In the genomic region with DNA sequence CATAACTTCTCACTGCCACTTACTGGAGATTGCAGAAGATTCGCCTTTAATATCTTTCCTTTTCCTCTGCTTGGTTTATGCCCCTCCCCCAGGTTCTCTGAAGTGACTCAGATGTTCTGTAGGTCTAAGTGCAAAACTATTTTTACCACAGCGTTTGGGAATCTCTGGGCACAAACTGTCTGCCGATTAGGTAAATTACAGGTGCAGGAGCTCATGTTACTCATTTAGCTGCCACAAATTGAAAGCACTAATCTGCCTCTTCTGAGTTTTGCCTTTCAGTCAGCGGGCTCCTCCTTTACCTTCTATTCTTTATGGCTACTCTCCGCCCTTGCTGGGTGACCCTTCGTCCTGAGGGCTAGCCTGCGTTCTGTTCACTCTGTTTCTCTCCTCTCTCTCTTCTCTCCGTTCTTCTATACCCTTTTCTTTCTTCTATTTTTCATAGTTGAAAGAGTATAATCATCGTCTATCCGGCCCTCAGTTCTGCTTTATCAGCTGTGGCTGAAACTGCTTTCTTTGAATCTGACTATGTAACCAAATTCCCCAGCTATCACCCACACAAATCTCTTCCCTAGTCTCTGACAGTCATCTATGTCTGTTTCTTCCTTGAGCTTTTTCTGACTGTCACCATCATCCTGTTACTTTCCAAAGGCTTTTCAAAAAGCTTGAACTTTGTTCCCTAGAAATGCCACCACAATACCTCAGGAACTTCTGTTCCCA, we compare ENCODE assay signal across 7 cellular contexts. TPM values are rescaled to one million over a fixed set of nuclear protein-coding genes. Genes with fewer than 3 reads are reported as not detected.
DNase-seq lines count a peak whose midpoint lies in the region; ATAC-seq and TF ChIP-seq lines count a peak whose summit lies in the region.

No MANE protein-coding gene starts in this region.

- DNase-seq in RPMI7951 (ENCODE audit: low read depth) (peak; percentile 42), mucosa of gallbladder (ENCODE audit: low spot score) (no peak)
- DNase-seq in effector memory CD8-positive, alpha-beta T cell, result no peak

- H3K27ac Mint-ChIP-seq in effector memory CD8-positive, alpha-beta T cell, result no peak overlapping the region

- no peaks in the 10 kb centered on the region for H3K9me3 ChIP-seq in liver (ENCODE audit: control insufficient read depth in 4 of 4, low read length in 3 of 4)

- peak overlapping the region; percentile 89 to 99 for H3K27ac ChIP-seq in liver (ENCODE audit: low read depth in 1 of 2, low read length in 2 of 2)

- no peaks in the 10 kb centered on the region for H3K4me1 Mint-ChIP-seq in effector memory CD8-positive, alpha-beta T cell (ENCODE audit: low read depth in 2 of 2)

- H3K36me3 ChIP-seq in liver (ENCODE audit: control insufficient read depth in 4 of 4, insufficient read depth in 3 of 4, low read depth in 1 of 4, low read length in 3 of 4), result no peaks in the 10 kb centered on the region

- peaks cover 3 to 15% (median 7%) of the 10 kb centered on the region in 4 donors for H3K4me1 ChIP-seq in liver (ENCODE audit: control insufficient read depth in 4 of 4, insufficient read depth in 4 of 4, low read length in 3 of 4)

- ATAC-seq in GM19395 (IDR thresholded peaks at IDR 0.05; ENCODE audit: unreplicated experiment) (peak; percentile 91), HG03097 (IDR thresholded peaks at IDR 0.05; ENCODE audit: low FRiP score, unreplicated experiment) (peak; percentile 60), esophagus mucosa (no peak)
- no peak for ATAC-seq in effector memory CD8-positive, alpha-beta T cell (replicated peaks)

- peaks cover 0 to 6% of the 10 kb centered on the region in 2 donors for H3K27me3 Mint-ChIP-seq in effector memory CD8-positive, alpha-beta T cell

- peak overlapping the region; percentile 24 to 60 (median 37) for H3K4me3 ChIP-seq in liver (ENCODE audit: low read depth in 1 of 3, low read length in 3 of 3)

- no peaks in the 10 kb centered on the region for H3K36me3 Mint-ChIP-seq in effector memory CD8-positive, alpha-beta T cell (ENCODE audit: insufficient read depth)

- H3K4me3 Mint-ChIP-seq in effector memory CD8-positive, alpha-beta T cell, result no peak overlapping the region

- 19% methylated on average over 10 of the region's 10 CpGs for WGBS in liver

- TF ChIP-seq CTCF in liver (IDR thresholded peaks at IDR 0.05; ENCODE audit: low read depth, low read length, missing input control), result no peak

- no peaks in the 10 kb centered on the region for H3K27me3 ChIP-seq in liver (ENCODE audit: control insufficient read depth in 4 of 4, insufficient read depth in 4 of 4, low read length in 3 of 4)

- peak; percentile 52 to 58 for TF ChIP-seq RAD21 in liver (IDR thresholded peaks at IDR 0.05)

- peaks cover 4 to 7% of the 10 kb centered on the region in 2 donors for H3K9me3 Mint-ChIP-seq in effector memory CD8-positive, alpha-beta T cell

- peak overlapping the region; percentile 51 to 95 for H3K9ac ChIP-seq in liver (ENCODE audit: low read depth in 1 of 2, low read length in 2 of 2)

TF ChIP-seq in liver, 16 proteins besides CTCF, POLR2A, EP300 and RAD21:
- peak; percentile 72 for TF ChIP-seq YY1 (IDR thresholded peaks at IDR 0.05)
- TF ChIP-seq RXRA (IDR thresholded peaks at IDR 0.05), result peak; percentile 75 to 82
- TF ChIP-seq, protein P1, sequence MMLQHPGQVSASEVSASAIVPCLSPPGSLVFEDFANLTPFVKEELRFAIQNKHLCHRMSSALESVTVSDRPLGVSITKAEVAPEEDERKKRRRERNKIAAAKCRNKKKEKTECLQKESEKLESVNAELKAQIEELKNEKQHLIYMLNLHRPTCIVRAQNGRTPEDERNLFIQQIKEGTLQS (IDR thresholded peaks at IDR 0.05), result peak; percentile 88
- no peak for TF ChIP-seq FOXA1 (IDR thresholded peaks at IDR 0.05)
- peak; percentile 88 for TF ChIP-seq SP1 (IDR thresholded peaks at IDR 0.05)
- no peak for TF ChIP-seq GABPA (IDR thresholded peaks at IDR 0.05 in 1 of 2, conservative IDR thresholded peaks at IDR 0.05 in 1 of 2)
- TF ChIP-seq JUND (IDR thresholded peaks at IDR 0.05), result peak; percentile 96 to 98
- TF ChIP-seq HNF4A (conservative IDR thresholded peaks at IDR 0.05), result peak; percentile 81 to 86
- peak; percentile 66 for TF ChIP-seq TAF1 (conservative IDR thresholded peaks at IDR 0.05)
- TF ChIP-seq, protein P2, sequence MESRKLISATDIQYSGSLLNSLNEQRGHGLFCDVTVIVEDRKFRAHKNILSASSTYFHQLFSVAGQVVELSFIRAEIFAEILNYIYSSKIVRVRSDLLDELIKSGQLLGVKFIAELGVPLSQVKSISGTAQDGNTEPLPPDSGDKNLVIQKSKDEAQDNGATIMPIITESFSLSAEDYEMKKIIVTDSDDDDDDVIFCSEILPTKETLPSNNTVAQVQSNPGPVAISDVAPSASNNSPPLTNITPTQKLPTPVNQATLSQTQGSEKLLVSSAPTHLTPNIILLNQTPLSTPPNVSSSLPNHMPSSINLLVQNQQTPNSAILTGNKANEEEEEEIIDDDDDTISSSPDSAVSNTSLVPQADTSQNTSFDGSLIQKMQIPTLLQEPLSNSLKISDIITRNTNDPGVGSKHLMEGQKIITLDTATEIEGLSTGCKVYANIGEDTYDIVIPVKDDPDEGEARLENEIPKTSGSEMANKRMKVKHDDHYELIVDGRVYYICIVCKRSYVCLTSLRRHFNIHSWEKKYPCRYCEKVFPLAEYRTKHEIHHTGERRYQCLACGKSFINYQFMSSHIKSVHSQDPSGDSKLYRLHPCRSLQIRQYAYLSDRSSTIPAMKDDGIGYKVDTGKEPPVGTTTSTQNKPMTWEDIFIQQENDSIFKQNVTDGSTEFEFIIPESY (IDR thresholded peaks at IDR 0.05), result peak; percentile 51
- peak; percentile 74 for TF ChIP-seq HNF4G (IDR thresholded peaks at IDR 0.05)
- TF ChIP-seq FOXA2 (IDR thresholded peaks at IDR 0.05), result no peak
- TF ChIP-seq NR2F2 (IDR thresholded peaks at IDR 0.05), result no peak
- TF ChIP-seq REST (IDR thresholded peaks at IDR 0.05), result peak; percentile 90
- peak; percentile 61 for TF ChIP-seq MAX (IDR thresholded peaks at IDR 0.05)
- TF ChIP-seq EGR1 (IDR thresholded peaks at IDR 0.05; ENCODE audit: low read depth in 2 of 2), result peak in 1 of 2 donors; percentile 66

RNA-seq across cellular contexts. Expression of gene MYF6, which starts 4.4 kb away (rescaled TPM):
- total RNA-seq in RPMI7951 (2014; rRNA removed; shearing (Covaris generic)), result not detected in 2 replicates
- total RNA-seq in liver, result not detected
- under 1 TPM; 0.05 to 0.18 TPM for polyA plus RNA-seq in liver
- total RNA-seq in esophagus mucosa, result not detected
- not detected for total RNA-seq in mucosa of gallbladder

RNA-seq across cellular contexts. Expression of gene MYF5, which starts 13.7 kb away (rescaled TPM):
- not detected in 2 replicates for total RNA-seq in RPMI7951 (2014; rRNA removed; shearing (Covaris generic))
- not detected for total RNA-seq in liver
- polyA plus RNA-seq in liver, result not detected
- not detected for total RNA-seq in esophagus mucosa
- total RNA-seq in mucosa of gallbladder, result not detected

Comparison
In these comparisons a context has a peak if more than half of its experiments do, and no peak if none do; other contexts are left out.
1. ATAC-seq: peak in GM19395 (single experiment) and HG03097 (single experiment); none in effector memory CD8-positive, alpha-beta T cell (single experiment) and esophagus mucosa (single experiment).